16 cellular contexts compared by ENCODE assay signal in the genomic region with DNA sequence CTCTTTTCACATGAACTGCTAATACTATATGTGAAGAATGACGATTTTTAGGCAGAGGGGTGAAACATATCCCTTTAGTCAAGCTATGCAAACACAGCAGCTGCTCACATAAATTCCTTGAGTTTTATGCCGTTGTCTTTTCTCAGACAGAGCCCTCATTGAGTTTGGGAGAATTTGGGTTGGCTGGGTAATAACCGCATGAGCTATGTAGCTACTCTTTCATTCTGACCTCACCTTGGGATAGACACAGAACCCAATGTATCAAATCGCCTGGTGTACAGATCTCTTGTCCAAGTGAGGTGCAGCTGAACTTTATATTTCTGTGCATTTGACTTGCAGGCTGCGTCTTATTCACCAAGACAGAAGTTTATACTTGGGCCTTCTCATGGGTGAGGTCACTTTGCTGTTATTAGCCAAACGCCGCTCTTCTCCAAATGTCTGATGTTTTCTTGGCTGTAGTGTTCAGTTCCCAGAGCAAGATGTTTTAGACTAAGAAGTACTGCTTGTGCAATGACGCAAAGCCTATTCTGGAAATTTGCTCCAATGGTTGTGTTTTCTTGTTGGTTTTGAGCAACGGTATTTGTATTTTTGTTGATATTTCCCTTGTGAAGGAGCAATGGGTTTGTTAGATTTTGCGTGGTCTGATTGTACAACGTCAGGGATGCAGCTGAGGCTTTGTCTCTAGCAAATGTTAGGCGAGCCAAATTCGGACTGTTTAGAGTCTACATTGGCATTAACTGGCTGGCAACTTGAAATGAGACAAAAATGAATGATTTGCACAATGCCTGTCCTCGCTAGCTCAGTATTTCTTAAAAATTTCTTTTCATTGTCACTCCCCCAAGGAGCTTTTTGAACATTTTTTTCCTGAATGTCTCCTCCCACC. TPM values are rescaled to one million over a fixed set of nuclear protein-coding genes. Genes with fewer than 3 reads are reported as not detected.
DNase-seq lines count a peak whose midpoint lies in the region; ATAC-seq and TF ChIP-seq lines count a peak whose summit lies in the region.
"Had no signal": no experiment of that assay in that cellular context is flagged by ENCODE, and none has a peak within 500 bp of the region (broad histone marks: within the 10 kb centered on the region; RNA-seq: fewer than 3 reads in every experiment).

No MANE protein-coding gene starts in this region.

- TF ChIP-seq CTCF in mucosa of descending colon (IDR thresholded peaks at IDR 0.05), result no peak

- no peaks in the 10 kb centered on the region for H3K9me3 ChIP-seq in mucosa of descending colon
- H3K9me3 ChIP-seq: A549 had no signal

- no peaks in the 10 kb centered on the region for H3K36me3 ChIP-seq in mucosa of descending colon (ENCODE audit: low read depth)

- peak; percentile 45 for DNase-seq in AG20443 (ENCODE audit: low spot score)
- peak; percentile 62 for DNase-seq in fibroblast of gingiva (ENCODE audit: low read depth)
- peak in 1 of 3 donors; percentile 21 for DNase-seq in mucosa of descending colon
- DNase-seq in superior temporal gyrus (ENCODE audit: extremely low spot score), result peak; percentile 30
- no peak for DNase-seq in NCI-H187 (lab: John Stamatoyannopoulos, UW)
- DNase-seq in hepatic stellate cell (ENCODE audit: low spot score), result no peak
- no peak for DNase-seq in NCI-H2081 (lab: John Stamatoyannopoulos, UW)
- DNase-seq in dedifferentiated amniotic fluid mesenchymal stem cell (ENCODE audit: extremely low spot score), result no peak
- DNase-seq: activated CD4-positive, CD25-positive, alpha-beta regulatory T cell treated with anti-CD3 and anti-CD28 coated beads, Interleukin-2, amount 50 U/mL, for 72 hours; activated CD8-positive, alpha-beta memory T cell treated with anti-CD3 and anti-CD28 coated beads, Interleukin-2, amount 50 U/mL, for 4 hours; activated naive CD4-positive, alpha-beta T cell treated with anti-CD3 and anti-CD28 coated beads, Interleukin-2, amount 50 U/mL, for 16 hours; NCI-H82; RPMI8226; T-helper 17 cell had no signal

- H3K4me1 ChIP-seq in mucosa of descending colon (ENCODE audit: low read depth), result no peaks in the 10 kb centered on the region
- H3K4me1 ChIP-seq: A549 had no signal

- no peak overlapping the region for H3K4me3 ChIP-seq in mucosa of descending colon
- H3K4me3 ChIP-seq: A549, lung had no signal

- peak; percentile 50 for ATAC-seq in mucosa of descending colon
- ATAC-seq: A549, T-helper 17 cell had no signal

- intact Hi-C loops in mucosa of descending colon (cut with DNase I, micrococcal nuclease), result loop anchor here in 1 of 2 donors (10.0 kb wide), 1 partner anchor 304 kb away; no protein-coding TSS in a partner anchor

RNA-seq across cellular contexts. Expression of a gene that starts 11.2 kb away (rescaled TPM):
- total RNA-seq in mucosa of descending colon, result 100 to 1,000 TPM in 1 of 3 donors, 10 to 100 TPM in 2; 33.6 to 544 (median 78.4) TPM
- total RNA-seq: T-helper 17 cell had no signal

Comparison
In these comparisons a context has a peak if more than half of its experiments do, and no peak if none do; other contexts are left out.
1. DNase-seq: peak in AG20443 (single experiment), fibroblast of gingiva (single experiment) and superior temporal gyrus (single experiment); none in NCI-H187 (0 of 2), hepatic stellate cell (single experiment), NCI-H2081 (0 of 2) and dedifferentiated amniotic fluid mesenchymal stem cell (single experiment).